Comparison of ENCODE assay signal across 8 cellular contexts in genomic region chr11:66002648-66003225, GRCh38. TPM values are rescaled to one million over a fixed set of nuclear protein-coding genes. Genes with fewer than 3 reads are reported as not detected.
DNase-seq lines count a peak whose midpoint lies in the region; ATAC-seq and TF ChIP-seq lines count a peak whose summit lies in the region.

No MANE protein-coding gene starts in this region.

- ATAC-seq in GM18511 (IDR thresholded peaks at IDR 0.05; ENCODE audit: unreplicated experiment) = peak; percentile 51
- peak; percentile 68 for ATAC-seq in HG02885 (IDR thresholded peaks at IDR 0.05; ENCODE audit: poor library complexity, unreplicated experiment)
- peak; percentile 79 for ATAC-seq in left colon

- intact Hi-C loops in left colon (cut with DNase I, micrococcal nuclease) = no loop called here

- H3K4me3 ChIP-seq in AG10803 (ENCODE audit: low read length) = peak overlapping the region; percentile 97

- peak; percentile 32 for TF ChIP-seq CTCF in AG10803 (conservative IDR thresholded peaks at IDR 0.05; ENCODE audit: low read length)

- in situ Hi-C loops in T47D (cut with HindIII; ENCODE audit: low pct_unique_long_range_greater_than_20kb, low sequenced_read_pairs) = no loop called here

- DNase-seq in AG10803 (ENCODE audit: low read depth) (peak; percentile 44), NOMO-1 treated with DMSO at 0.1 percent for 48 hours (lab: John Stamatoyannopoulos, UW; ENCODE audit: unreplicated experiment) (peak; percentile 51), T47D (ENCODE audit: low read depth in 1 of 2, low spot score in 1 of 2) (peak; percentile 77 to 91), left colon (peak; percentile 64 to 69), stromal cell of bone marrow (ENCODE audit: low read depth) (peak; percentile 26), NCI-H187 treated with DMSO at 0.1 percent for 48 hours (lab: John Stamatoyannopoulos, UW) (no peak)

RNA-seq across cellular contexts. Expression of gene BANF1, which starts 0.4 kb away (rescaled TPM):
- total RNA-seq in left colon = 100 to 1,000 TPM; 103 to 111 TPM

RNA-seq across cellular contexts. Expression of gene EIF1AD, which starts 0.8 kb away (rescaled TPM):
- total RNA-seq in left colon = 10 to 100 TPM; 21.6 to 31.3 TPM

RNA-seq across cellular contexts. Expression of gene CST6, which starts 9.1 kb away (rescaled TPM):
- total RNA-seq in left colon = not detected

RNA-seq across cellular contexts. Expression of gene CATSPER1, which starts 23.5 kb away (rescaled TPM):
- under 1 TPM in 1 of 2 donors, not detected in 1; 0.39 TPM for total RNA-seq in left colon

RNA-seq across cellular contexts. Expression of gene SART1, which starts 41.2 kb away (rescaled TPM):
- total RNA-seq in left colon = 10 to 100 TPM; 41.1 to 46.4 TPM
